Comparison of ENCODE assay signal across 8 cellular contexts in the genomic region with DNA sequence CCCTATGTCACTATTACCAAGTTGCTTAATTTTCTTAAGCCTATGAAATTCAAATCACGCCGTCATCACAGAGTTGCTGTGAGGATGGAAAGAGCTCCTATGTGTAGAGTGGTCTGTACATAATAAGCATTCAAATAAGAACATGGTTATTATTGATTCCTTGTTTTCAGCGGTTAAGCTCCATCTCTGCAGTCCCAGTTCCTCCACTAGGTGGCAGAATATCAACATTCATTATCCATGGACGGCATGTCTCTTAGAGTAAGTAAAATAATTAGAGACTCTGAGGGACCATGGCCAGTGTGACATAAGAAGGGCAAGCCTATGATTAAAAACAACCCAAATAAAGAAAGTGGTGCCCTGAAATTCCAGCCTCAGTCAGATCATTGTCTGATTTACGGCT.
DNase-seq lines count a peak whose midpoint lies in the region; ATAC-seq and TF ChIP-seq lines count a peak whose summit lies in the region.

No MANE protein-coding gene starts in this region.

- CTCF ChIA-PET in CD8-positive, alpha-beta T cell (lab: Charles Lee), result interaction anchor here (0.7 to 2.2 kb wide), 5 partner anchors 10 to 448 kb away, joined by 3 to 7 read pairs (median 3); no protein-coding TSS in a partner anchor

- no peak overlapping the region for H3K4me3 Mint-ChIP-seq in CD8-positive, alpha-beta T cell
- H3K4me3 Mint-ChIP-seq in progenitor cell of endocrine pancreas (ENCODE audit: low read depth), result no peak overlapping the region

- no peaks in the 10 kb centered on the region for H3K27me3 Mint-ChIP-seq in CD8-positive, alpha-beta T cell (ENCODE audit: low read depth)
- H3K27me3 Mint-ChIP-seq in progenitor cell of endocrine pancreas, result peaks cover 2% of the 10 kb centered on the region

- no peak overlapping the region for H3K27ac ChIP-seq in CD8-positive, alpha-beta T cell (ENCODE audit: low read depth, low read length)
- no peak overlapping the region for H3K27ac ChIP-seq in foreskin keratinocyte

- peak; percentile 56 for TF ChIP-seq CTCF in CD8-positive, alpha-beta T cell (IDR thresholded peaks at IDR 0.05)
- TF ChIP-seq CTCF in foreskin keratinocyte (conservative IDR thresholded peaks at IDR 0.05), result peak; percentile 72
- TF ChIP-seq CTCF in progenitor cell of endocrine pancreas (IDR thresholded peaks at IDR 0.05; ENCODE audit: unreplicated experiment), result peak; percentile 96

- no peaks in the 10 kb centered on the region for H3K27me3 ChIP-seq in CD8-positive, alpha-beta T cell (ENCODE audit: insufficient read depth, low read length)
- no peaks in the 10 kb centered on the region for H3K27me3 ChIP-seq in foreskin keratinocyte

- peak in 1 of 7 experiments; percentile 18 for DNase-seq in CD8-positive, alpha-beta T cell
- peak; percentile 82 for DNase-seq in NCI-H2081 treated with DMSO at 0.1 percent for 48 hours (lab: John Stamatoyannopoulos, UW)
- peak; percentile 5 for DNase-seq in activated CD4-positive, alpha-beta T cell treated with anti-CD3 and anti-CD28 coated beads, Interleukin-2, amount 50 U/mL, for 1 hour
- peak in 1 of 2 donors; percentile 9 for DNase-seq in foreskin keratinocyte
- DNase-seq in progenitor cell of endocrine pancreas (ENCODE audit: low spot score, unreplicated experiment), result peak; percentile 47

- H3K9me3 Mint-ChIP-seq in CD8-positive, alpha-beta T cell, result no peaks in the 10 kb centered on the region
- H3K9me3 Mint-ChIP-seq in progenitor cell of endocrine pancreas (ENCODE audit: low read depth), result peaks cover 5% of the 10 kb centered on the region

- POLR2A ChIA-PET in CD8-positive, alpha-beta T cell (lab: Charles Lee), result no interaction called here

- no peaks in the 10 kb centered on the region for H3K36me3 ChIP-seq in CD8-positive, alpha-beta T cell (ENCODE audit: insufficient read depth, low read length)

- ATAC-seq in CD8-positive, alpha-beta T cell, result no peak
- ATAC-seq in GM21526 (IDR thresholded peaks at IDR 0.05; ENCODE audit: low FRiP score, unreplicated experiment), result peak; percentile 91
- ATAC-seq in foreskin keratinocyte, result no peak
- no peak for ATAC-seq in GM21447 (IDR thresholded peaks at IDR 0.05; ENCODE audit: unreplicated experiment)
- no peak for ATAC-seq in GM18511 (IDR thresholded peaks at IDR 0.05; ENCODE audit: unreplicated experiment)

- H3K9me3 ChIP-seq in CD8-positive, alpha-beta T cell (ENCODE audit: low read length), result no peaks in the 10 kb centered on the region

- no peaks in the 10 kb centered on the region for H3K4me1 ChIP-seq in CD8-positive, alpha-beta T cell (ENCODE audit: insufficient read depth, low read length)
- no peaks in the 10 kb centered on the region for H3K4me1 ChIP-seq in foreskin keratinocyte

- H3K27ac Mint-ChIP-seq in CD8-positive, alpha-beta T cell, result no peak overlapping the region
- H3K27ac Mint-ChIP-seq in progenitor cell of endocrine pancreas, result no peak overlapping the region

- intact Hi-C loops in CD8-positive, alpha-beta T cell (cut with DNase I, micrococcal nuclease), result loop anchor here in 1 of 2 experiments (1.0 to 5.0 kb wide), 2 partner anchors 448 to 1150 kb away; no protein-coding TSS in a partner anchor

- no peaks in the 10 kb centered on the region for H3K4me1 Mint-ChIP-seq in CD8-positive, alpha-beta T cell (ENCODE audit: low read depth)
- H3K4me1 Mint-ChIP-seq in progenitor cell of endocrine pancreas (ENCODE audit: low read depth), result peaks cover 3% of the 10 kb centered on the region

- H3K4me3 ChIP-seq in CD8-positive, alpha-beta T cell (ENCODE audit: low read depth, low read length), result no peak overlapping the region

- no peaks in the 10 kb centered on the region for H3K36me3 Mint-ChIP-seq in CD8-positive, alpha-beta T cell
- no peaks in the 10 kb centered on the region for H3K36me3 Mint-ChIP-seq in progenitor cell of endocrine pancreas (ENCODE audit: insufficient read depth)
